8 cellular contexts compared by ENCODE assay signal in the genomic region with DNA sequence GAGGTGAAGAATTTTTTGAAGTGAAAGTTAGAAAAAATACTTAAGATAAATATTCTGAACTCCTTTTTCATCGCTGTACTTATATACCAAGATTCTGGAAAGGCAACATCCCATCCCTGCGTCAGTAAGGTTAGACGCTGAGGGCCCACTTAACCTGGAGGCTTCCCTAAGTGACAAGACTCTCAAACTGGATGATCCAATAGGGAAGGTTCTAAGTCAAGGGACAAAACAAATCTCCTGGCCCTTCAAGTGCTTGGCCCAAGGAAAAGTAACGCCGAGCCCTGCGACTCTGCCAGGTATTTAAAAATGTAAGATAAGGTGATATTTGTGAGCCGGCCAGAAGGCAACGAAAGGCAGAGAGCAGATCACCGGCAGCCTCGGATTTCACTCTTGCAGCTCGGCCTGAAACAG. TPM values are rescaled to one million over a fixed set of nuclear protein-coding genes. Genes with fewer than 3 reads are reported as not detected.
DNase-seq lines count a peak whose midpoint lies in the region; ATAC-seq and TF ChIP-seq lines count a peak whose summit lies in the region.

No MANE protein-coding gene starts in this region.

- H3K9me3 ChIP-seq in right lobe of liver, result no peaks in the 10 kb centered on the region
- no peaks in the 10 kb centered on the region for H3K9me3 ChIP-seq in upper lobe of right lung

- in situ Hi-C loops in astrocyte of the spinal cord (cut with HindIII; ENCODE audit: low sequenced_read_pairs), result no loop called here

- 25% methylated on average over 9 of the region's 11 CpGs for WGBS in right lobe of liver (ENCODE audit: insufficient coverage, low coverage, low lambda C conversion rate, missing lambda C conversion rate)

- H3K27me3 ChIP-seq in right lobe of liver, result no peaks in the 10 kb centered on the region
- no peaks in the 10 kb centered on the region for H3K27me3 ChIP-seq in upper lobe of right lung

- H3K4me3 Mint-ChIP-seq in activated naive CD4-positive, alpha-beta T cell treated with anti-CD3 and anti-CD28 coated beads for 36 hours, result peak overlapping the region; percentile 88

- peak overlapping the region; percentile 88 for H3K27ac Mint-ChIP-seq in activated naive CD4-positive, alpha-beta T cell treated with anti-CD3 and anti-CD28 coated beads for 36 hours

- peaks cover 35% of the 10 kb centered on the region for H3K4me1 Mint-ChIP-seq in activated naive CD4-positive, alpha-beta T cell treated with anti-CD3 and anti-CD28 coated beads for 36 hours (ENCODE audit: low read depth)

- CTCF ChIA-PET in activated naive CD4-positive, alpha-beta T cell treated with anti-CD3 and anti-CD28 coated beads for 36 hours (lab: Charles Lee), result interaction anchor here (1.3 to 1.4 kb wide), 2 partner anchors 35 to 85 kb away, joined by 3 read pairs; no protein-coding TSS in a partner anchor

- H3K27me3 Mint-ChIP-seq in activated naive CD4-positive, alpha-beta T cell treated with anti-CD3 and anti-CD28 coated beads for 36 hours (ENCODE audit: low read depth), result peaks cover 3% of the 10 kb centered on the region

- TF ChIP-seq CTCF in astrocyte of the spinal cord (IDR thresholded peaks at IDR 0.05; ENCODE audit: low read depth, low read length) (no peak), right lobe of liver (IDR thresholded peaks at IDR 0.05) (no peak), upper lobe of right lung (IDR thresholded peaks at IDR 0.05) (no peak)

- H3K27ac ChIP-seq in right lobe of liver (no peak overlapping the region), upper lobe of right lung (peak overlapping the region; percentile 77)

- no peak for TF ChIP-seq POLR2A in right lobe of liver (IDR thresholded peaks at IDR 0.05)

- ATAC-seq in right lobe of liver (no peak), upper lobe of right lung (peak; percentile 2), HG03565 (IDR thresholded peaks at IDR 0.05; ENCODE audit: unreplicated experiment) (no peak), HG02798 (IDR thresholded peaks at IDR 0.05; ENCODE audit: poor library complexity, unreplicated experiment) (no peak)

- no peaks in the 10 kb centered on the region for H3K9me3 Mint-ChIP-seq in activated naive CD4-positive, alpha-beta T cell treated with anti-CD3 and anti-CD28 coated beads for 36 hours

- intact Hi-C loops in activated naive CD4-positive, alpha-beta T cell treated with anti-CD3 and anti-CD28 coated beads for 36 hours (cut with micrococcal nuclease), result loop anchor here (5.0 to 10.0 kb wide), 2 partner anchors 209 to 646 kb away; partner anchors contain the start of genes CERS6 and SPC25
- intact Hi-C loops in right lobe of liver (cut with DNase I), result no loop called here
- intact Hi-C loops in upper lobe of right lung (cut with DNase I), result no loop called here

- H3K36me3 Mint-ChIP-seq in activated naive CD4-positive, alpha-beta T cell treated with anti-CD3 and anti-CD28 coated beads for 36 hours (ENCODE audit: low read depth), result peaks cover 4% of the 10 kb centered on the region

- no peak for DNase-seq in activated naive CD4-positive, alpha-beta T cell treated with anti-CD3 and anti-CD28 coated beads for 36 hours
- DNase-seq in activated naive CD4-positive, alpha-beta T cell treated with Interleukin-2 at 50 U/mL for 16 hours, result no peak
- DNase-seq in astrocyte of the spinal cord (ENCODE audit: low read depth, low spot score) (no peak), right lobe of liver (no peak), upper lobe of right lung (no peak)
- no peak for DNase-seq in stimulated activated CD4-positive, alpha-beta T cell treated with anti-CD3 and anti-CD28 coated beads, Interleukin-15, amount 100 ng/mL, for 24 hours

- no peaks in the 10 kb centered on the region for H3K36me3 ChIP-seq in right lobe of liver
- H3K36me3 ChIP-seq in upper lobe of right lung, result no peaks in the 10 kb centered on the region

- H3K4me1 ChIP-seq in right lobe of liver, result peaks cover 0 to 8% (median 0%) of the 10 kb centered on the region in 4 donors
- H3K4me1 ChIP-seq in upper lobe of right lung, result peaks cover 22% of the 10 kb centered on the region

- H3K4me3 ChIP-seq in astrocyte of the spinal cord (ENCODE audit: low read depth, low read length), result peak overlapping the region; percentile 77
- peak overlapping the region; percentile 49 to 67 (median 57) for H3K4me3 ChIP-seq in right lobe of liver
- peak overlapping the region; percentile 73 for H3K4me3 ChIP-seq in upper lobe of right lung

RNA-seq across cellular contexts. Expression of gene STK39, which starts 1.3 kb away (rescaled TPM):
- total RNA-seq in activated naive CD4-positive, alpha-beta T cell treated with anti-CD3 and anti-CD28 coated beads for 36 hours, result 10 to 100 TPM; 43.1 TPM
- 1 to 10 TPM in 1 of 6 experiments, under 1 TPM in 5; 0.29 to 1.2 (median 0.60) TPM for total RNA-seq in right lobe of liver
- total RNA-seq in upper lobe of right lung, result 13.2 TPM
